In genomic region chr1:204704794-204705492, GRCh38 we compare ENCODE assay signal across 1 cellular context.
TF ChIP-seq lines count a peak whose summit lies in the region.

No MANE protein-coding gene starts in this region.

TF ChIP-seq in K562, 482 proteins besides CTCF, POLR2A, EP300 and RAD21 (continued from another document and continues in another):
- no peak for TF ChIP-seq ZNF609 (CRISPR knock-in tag; IDR thresholded peaks at IDR 0.05; ENCODE audit: borderline replicate concordance)
- TF ChIP-seq, protein P1, sequence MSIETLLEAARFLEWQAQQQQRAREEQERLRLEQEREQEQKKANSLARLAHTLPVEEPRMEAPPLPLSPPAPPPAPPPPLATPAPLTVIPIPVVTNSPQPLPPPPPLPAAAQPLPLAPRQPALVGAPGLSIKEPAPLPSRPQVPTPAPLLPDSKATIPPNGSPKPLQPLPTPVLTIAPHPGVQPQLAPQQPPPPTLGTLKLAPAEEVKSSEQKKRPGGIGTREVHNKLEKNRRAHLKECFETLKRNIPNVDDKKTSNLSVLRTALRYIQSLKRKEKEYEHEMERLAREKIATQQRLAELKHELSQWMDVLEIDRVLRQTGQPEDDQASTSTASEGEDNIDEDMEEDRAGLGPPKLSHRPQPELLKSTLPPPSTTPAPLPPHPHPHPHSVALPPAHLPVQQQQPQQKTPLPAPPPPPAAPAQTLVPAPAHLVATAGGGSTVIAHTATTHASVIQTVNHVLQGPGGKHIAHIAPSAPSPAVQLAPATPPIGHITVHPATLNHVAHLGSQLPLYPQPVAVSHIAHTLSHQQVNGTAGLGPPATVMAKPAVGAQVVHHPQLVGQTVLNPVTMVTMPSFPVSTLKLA (conservative IDR thresholded peaks at IDR 0.05) = peak; percentile 38 to 56; a peak in 3 of 4 replicates
- TF ChIP-seq ARNT (IDR thresholded peaks at IDR 0.05) = peak in 1 of 2 experiments; percentile 78; a peak in 1 of 4 replicates
- TF ChIP-seq ELF1 (tag; IDR thresholded peaks at IDR 0.05) = no peak
- TF ChIP-seq ZNF23 (CRISPR knock-in tag; IDR thresholded peaks at IDR 0.05) = no peak
- no peak for TF ChIP-seq ZNF586 (CRISPR knock-in tag; conservative IDR thresholded peaks at IDR 0.05)
- peak; percentile 69 for TF ChIP-seq TEAD4 (IDR thresholded peaks at IDR 0.05; ENCODE audit: low read length)
- no peak for TF ChIP-seq TEAD4 (CRISPR knock-in tag; IDR thresholded peaks at IDR 0.05; ENCODE audit: borderline replicate concordance)
- TF ChIP-seq TRIM28 (IDR thresholded peaks at IDR 0.05) = 0 out of 2 replicates have a peak, but pooled peaks have one; percentile 53
- TF ChIP-seq, protein P2, sequence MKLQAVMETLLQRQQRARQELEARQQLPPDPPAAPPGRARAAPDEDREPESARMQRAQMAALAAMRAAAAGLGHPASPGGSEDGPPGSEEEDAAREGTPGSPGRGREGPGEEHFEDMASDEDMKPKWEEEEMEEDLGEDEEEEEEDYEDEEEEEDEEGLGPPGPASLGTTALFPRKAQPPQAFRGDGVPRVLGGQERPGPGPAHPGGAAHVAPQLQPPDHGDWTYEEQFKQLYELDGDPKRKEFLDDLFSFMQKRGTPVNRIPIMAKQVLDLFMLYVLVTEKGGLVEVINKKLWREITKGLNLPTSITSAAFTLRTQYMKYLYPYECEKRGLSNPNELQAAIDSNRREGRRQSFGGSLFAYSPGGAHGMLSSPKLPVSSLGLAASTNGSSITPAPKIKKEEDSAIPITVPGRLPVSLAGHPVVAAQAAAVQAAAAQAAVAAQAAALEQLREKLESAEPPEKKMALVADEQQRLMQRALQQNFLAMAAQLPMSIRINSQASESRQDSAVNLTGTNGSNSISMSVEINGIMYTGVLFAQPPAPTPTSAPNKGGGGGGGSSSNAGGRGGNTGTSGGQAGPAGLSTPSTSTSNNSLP (IDR thresholded peaks at IDR 0.05; ENCODE audit: borderline replicate concordance, low read depth, low read length) = 0 out of 2 replicates have a peak, but pooled peaks have one; percentile 33
- peak in 1 of 2 experiments; percentile 79; a peak in 2 of 4 replicates for TF ChIP-seq RCOR1 (IDR thresholded peaks at IDR 0.05; ENCODE audit: borderline replicate concordance in 1 of 2, low read depth in 2 of 2, low read length in 2 of 2)
- no peak for TF ChIP-seq TCF7 (IDR thresholded peaks at IDR 0.05; ENCODE audit: borderline replicate concordance)
- TF ChIP-seq BHLHE40 (IDR thresholded peaks at IDR 0.05; ENCODE audit: low read length) = peak; percentile 66
- peak; percentile 83 to 91 for TF ChIP-seq KDM1A (IDR thresholded peaks at IDR 0.05)
- 0 out of 2 replicates have a peak, but pooled peaks have one; percentile 34 for TF ChIP-seq GATAD2B (IDR thresholded peaks at IDR 0.05; ENCODE audit: borderline replicate concordance)
- TF ChIP-seq JUNB (CRISPR knock-in tag; conservative IDR thresholded peaks at IDR 0.05) = no peak
- 0 out of 4 replicates have a peak, but pooled peaks of 1 of the 2 experiments have one; percentile 11 for TF ChIP-seq NRF1 (conservative IDR thresholded peaks at IDR 0.05 in 1 of 2, IDR thresholded peaks at IDR 0.05 in 1 of 2)
- peak in 1 of 2 experiments; percentile 63; a peak in 1 of 4 replicates for TF ChIP-seq FOXA3 (CRISPR knock-in tag; conservative IDR thresholded peaks at IDR 0.05 in 1 of 2, IDR thresholded peaks at IDR 0.05 in 1 of 2)
- no peak for TF ChIP-seq NR2C1 (IDR thresholded peaks at IDR 0.05)
- no peak; the same call in 1 of the 2 replicates for TF ChIP-seq NR2C1 (tag; IDR thresholded peaks at IDR 0.05)
- TF ChIP-seq, protein P3, sequence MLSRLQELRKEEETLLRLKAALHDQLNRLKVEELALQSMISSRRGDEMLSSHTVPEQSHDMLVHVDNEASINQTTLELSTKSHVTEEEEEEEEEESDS (CRISPR knock-in tag; IDR thresholded peaks at IDR 0.05) = no peak
- TF ChIP-seq RHOXF2B (CRISPR knock-in tag; conservative IDR thresholded peaks at IDR 0.05) = 0 out of 2 replicates have a peak, but pooled peaks have one; percentile 61
- no peak for TF ChIP-seq THAP12 (CRISPR knock-in tag; IDR thresholded peaks at IDR 0.05)
- peak; percentile 65 for TF ChIP-seq PHF20 (IDR thresholded peaks at IDR 0.05; ENCODE audit: partially characterized antibody)
- TF ChIP-seq, protein P4, sequence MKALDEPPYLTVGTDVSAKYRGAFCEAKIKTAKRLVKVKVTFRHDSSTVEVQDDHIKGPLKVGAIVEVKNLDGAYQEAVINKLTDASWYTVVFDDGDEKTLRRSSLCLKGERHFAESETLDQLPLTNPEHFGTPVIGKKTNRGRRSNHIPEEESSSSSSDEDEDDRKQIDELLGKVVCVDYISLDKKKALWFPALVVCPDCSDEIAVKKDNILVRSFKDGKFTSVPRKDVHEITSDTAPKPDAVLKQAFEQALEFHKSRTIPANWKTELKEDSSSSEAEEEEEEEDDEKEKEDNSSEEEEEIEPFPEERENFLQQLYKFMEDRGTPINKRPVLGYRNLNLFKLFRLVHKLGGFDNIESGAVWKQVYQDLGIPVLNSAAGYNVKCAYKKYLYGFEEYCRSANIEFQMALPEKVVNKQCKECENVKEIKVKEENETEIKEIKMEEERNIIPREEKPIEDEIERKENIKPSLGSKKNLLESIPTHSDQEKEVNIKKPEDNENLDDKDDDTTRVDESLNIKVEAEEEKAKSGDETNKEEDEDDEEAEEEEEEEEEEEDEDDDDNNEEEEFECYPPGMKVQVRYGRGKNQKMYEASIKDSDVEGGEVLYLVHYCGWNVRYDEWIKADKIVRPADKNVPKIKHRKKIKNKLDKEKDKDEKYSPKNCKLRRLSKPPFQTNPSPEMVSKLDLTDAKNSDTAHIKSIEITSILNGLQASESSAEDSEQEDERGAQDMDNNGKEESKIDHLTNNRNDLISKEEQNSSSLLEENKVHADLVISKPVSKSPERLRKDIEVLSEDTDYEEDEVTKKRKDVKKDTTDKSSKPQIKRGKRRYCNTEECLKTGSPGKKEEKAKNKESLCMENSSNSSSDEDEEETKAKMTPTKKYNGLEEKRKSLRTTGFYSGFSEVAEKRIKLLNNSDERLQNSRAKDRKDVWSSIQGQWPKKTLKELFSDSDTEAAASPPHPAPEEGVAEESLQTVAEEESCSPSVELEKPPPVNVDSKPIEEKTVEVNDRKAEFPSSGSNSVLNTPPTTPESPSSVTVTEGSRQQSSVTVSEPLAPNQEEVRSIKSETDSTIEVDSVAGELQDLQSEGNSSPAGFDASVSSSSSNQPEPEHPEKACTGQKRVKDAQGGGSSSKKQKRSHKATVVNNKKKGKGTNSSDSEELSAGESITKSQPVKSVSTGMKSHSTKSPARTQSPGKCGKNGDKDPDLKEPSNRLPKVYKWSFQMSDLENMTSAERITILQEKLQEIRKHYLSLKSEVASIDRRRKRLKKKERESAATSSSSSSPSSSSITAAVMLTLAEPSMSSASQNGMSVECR (CRISPR knock-in tag; IDR thresholded peaks at IDR 0.05) = no peak
- TF ChIP-seq, protein P5, sequence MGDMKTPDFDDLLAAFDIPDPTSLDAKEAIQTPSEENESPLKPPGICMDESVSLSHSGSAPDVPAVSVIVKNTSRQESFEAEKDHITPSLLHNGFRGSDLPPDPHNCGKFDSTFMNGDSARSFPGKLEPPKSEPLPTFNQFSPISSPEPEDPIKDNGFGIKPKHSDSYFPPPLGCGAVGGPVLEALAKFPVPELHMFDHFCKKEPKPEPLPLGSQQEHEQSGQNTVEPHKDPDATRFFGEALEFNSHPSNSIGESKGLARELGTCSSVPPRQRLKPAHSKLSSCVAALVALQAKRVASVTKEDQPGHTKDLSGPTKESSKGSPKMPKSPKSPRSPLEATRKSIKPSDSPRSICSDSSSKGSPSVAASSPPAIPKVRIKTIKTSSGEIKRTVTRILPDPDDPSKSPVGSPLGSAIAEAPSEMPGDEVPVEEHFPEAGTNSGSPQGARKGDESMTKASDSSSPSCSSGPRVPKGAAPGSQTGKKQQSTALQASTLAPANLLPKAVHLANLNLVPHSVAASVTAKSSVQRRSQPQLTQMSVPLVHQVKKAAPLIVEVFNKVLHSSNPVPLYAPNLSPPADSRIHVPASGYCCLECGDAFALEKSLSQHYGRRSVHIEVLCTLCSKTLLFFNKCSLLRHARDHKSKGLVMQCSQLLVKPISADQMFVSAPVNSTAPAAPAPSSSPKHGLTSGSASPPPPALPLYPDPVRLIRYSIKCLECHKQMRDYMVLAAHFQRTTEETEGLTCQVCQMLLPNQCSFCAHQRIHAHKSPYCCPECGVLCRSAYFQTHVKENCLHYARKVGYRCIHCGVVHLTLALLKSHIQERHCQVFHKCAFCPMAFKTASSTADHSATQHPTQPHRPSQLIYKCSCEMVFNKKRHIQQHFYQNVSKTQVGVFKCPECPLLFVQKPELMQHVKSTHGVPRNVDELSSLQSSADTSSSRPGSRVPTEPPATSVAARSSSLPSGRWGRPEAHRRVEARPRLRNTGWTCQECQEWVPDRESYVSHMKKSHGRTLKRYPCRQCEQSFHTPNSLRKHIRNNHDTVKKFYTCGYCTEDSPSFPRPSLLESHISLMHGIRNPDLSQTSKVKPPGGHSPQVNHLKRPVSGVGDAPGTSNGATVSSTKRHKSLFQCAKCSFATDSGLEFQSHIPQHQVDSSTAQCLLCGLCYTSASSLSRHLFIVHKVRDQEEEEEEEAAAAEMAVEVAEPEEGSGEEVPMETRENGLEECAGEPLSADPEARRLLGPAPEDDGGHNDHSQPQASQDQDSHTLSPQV (IDR thresholded peaks at IDR 0.05) = peak; percentile 48
- peak; percentile 73 for TF ChIP-seq ZEB2 (IDR thresholded peaks at IDR 0.05)
- peak; percentile 87 for TF ChIP-seq HDAC2 (IDR thresholded peaks at IDR 0.05)
- peak; percentile 47; the same call in 1 of the 2 replicates for TF ChIP-seq TOE1 (IDR thresholded peaks at IDR 0.05; ENCODE audit: borderline replicate concordance)
- no peak for TF ChIP-seq TOE1 (CRISPR knock-in tag; IDR thresholded peaks at IDR 0.05; ENCODE audit: borderline replicate concordance, low read depth)
- TF ChIP-seq, protein P6, sequence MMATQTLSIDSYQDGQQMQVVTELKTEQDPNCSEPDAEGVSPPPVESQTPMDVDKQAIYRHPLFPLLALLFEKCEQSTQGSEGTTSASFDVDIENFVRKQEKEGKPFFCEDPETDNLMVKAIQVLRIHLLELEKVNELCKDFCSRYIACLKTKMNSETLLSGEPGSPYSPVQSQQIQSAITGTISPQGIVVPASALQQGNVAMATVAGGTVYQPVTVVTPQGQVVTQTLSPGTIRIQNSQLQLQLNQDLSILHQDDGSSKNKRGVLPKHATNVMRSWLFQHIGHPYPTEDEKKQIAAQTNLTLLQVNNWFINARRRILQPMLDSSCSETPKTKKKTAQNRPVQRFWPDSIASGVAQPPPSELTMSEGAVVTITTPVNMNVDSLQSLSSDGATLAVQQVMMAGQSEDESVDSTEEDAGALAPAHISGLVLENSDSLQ (IDR thresholded peaks at IDR 0.05) = peak; percentile 97
- TF ChIP-seq CREM (IDR thresholded peaks at IDR 0.05; ENCODE audit: low read depth) = 0 out of 2 replicates have a peak, but pooled peaks have one; percentile 68
- TF ChIP-seq, protein P7, sequence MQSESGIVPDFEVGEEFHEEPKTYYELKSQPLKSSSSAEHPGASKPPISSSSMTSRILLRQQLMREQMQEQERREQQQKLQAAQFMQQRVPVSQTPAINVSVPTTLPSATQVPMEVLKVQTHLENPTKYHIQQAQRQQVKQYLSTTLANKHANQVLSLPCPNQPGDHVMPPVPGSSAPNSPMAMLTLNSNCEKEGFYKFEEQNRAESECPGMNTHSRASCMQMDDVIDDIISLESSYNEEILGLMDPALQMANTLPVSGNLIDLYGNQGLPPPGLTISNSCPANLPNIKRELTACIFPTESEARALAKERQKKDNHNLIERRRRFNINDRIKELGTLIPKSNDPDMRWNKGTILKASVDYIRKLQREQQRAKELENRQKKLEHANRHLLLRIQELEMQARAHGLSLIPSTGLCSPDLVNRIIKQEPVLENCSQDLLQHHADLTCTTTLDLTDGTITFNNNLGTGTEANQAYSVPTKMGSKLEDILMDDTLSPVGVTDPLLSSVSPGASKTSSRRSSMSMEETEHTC (IDR thresholded peaks at IDR 0.05) = peak; percentile 54; the same call in 1 of the 2 replicates
- peak; percentile 84 for TF ChIP-seq SMARCA4 (IDR thresholded peaks at IDR 0.05)
- peak; percentile 67 for TF ChIP-seq TCF3 (CRISPR knock-in tag; IDR thresholded peaks at IDR 0.05)
- TF ChIP-seq SAFB2 (IDR thresholded peaks at IDR 0.05; ENCODE audit: borderline replicate concordance, low read depth, low read length, severe bottlenecking) = no peak
- TF ChIP-seq TEAD1 (CRISPR knock-in tag; IDR thresholded peaks at IDR 0.05) = 0 out of 4 replicates have a peak, but pooled peaks of 1 of the 2 experiments have one; percentile 13
